8 cellular contexts compared by ENCODE assay signal in genomic region chr17:37608369-37609169, GRCh38. TPM values are rescaled to one million over a fixed set of nuclear protein-coding genes. Genes with fewer than 3 reads are reported as not detected.
DNase-seq lines count a peak whose midpoint lies in the region; ATAC-seq and TF ChIP-seq lines count a peak whose summit lies in the region.

No MANE protein-coding gene starts in this region.

- H3K27me3 Mint-ChIP-seq in activated B cell treated with CpG ODN at 0.5 μM for 24 hours: no peaks in the 10 kb centered on the region
- H3K27me3 Mint-ChIP-seq in naive thymus-derived CD8-positive, alpha-beta T cell: no peaks in the 10 kb centered on the region

- peaks cover 45% of the 10 kb centered on the region for H3K4me1 Mint-ChIP-seq in activated B cell treated with CpG ODN at 0.5 μM for 24 hours
- peaks cover 22 to 56% (median 39%) of the 10 kb centered on the region in 4 donors for H3K4me1 Mint-ChIP-seq in naive thymus-derived CD8-positive, alpha-beta T cell

- H3K36me3 Mint-ChIP-seq in activated B cell treated with CpG ODN at 0.5 μM for 24 hours (ENCODE audit: low read depth): peaks cover 29% of the 10 kb centered on the region
- H3K36me3 Mint-ChIP-seq in naive thymus-derived CD8-positive, alpha-beta T cell: peaks cover 0 to 23% (median 6%) of the 10 kb centered on the region in 3 donors

- peak; percentile 43 for DNase-seq in NK-92 treated with Interleukin-12 subunit alpha and Interleukin-12 subunit beta, amount 100 ng/mL, for 24 hours (lab: John Stamatoyannopoulos, UW)
- no peak for DNase-seq in NK-92 (lab: John Stamatoyannopoulos, UW; ENCODE audit: unreplicated experiment)
- peak; percentile 7 for DNase-seq in NCI-H2029 (lab: John Stamatoyannopoulos, UW)
- no peak for DNase-seq in activated B cell treated with CpG ODN at 0.5 μM for 24 hours
- peak; percentile 43 for DNase-seq in fibroblast of peridontal ligament (ENCODE audit: extremely low read depth)
- peak in 6 of 10 donors; percentile 7 to 30 (median 18) for DNase-seq in naive thymus-derived CD8-positive, alpha-beta T cell

- POLR2A ChIA-PET in activated B cell treated with CpG ODN at 0.5 μM for 24 hours (lab: Charles Lee): interaction anchor here (0.6 to 2.8 kb wide), 22 partner anchors 10 to 1300 kb away, joined by 3 to 16 read pairs (median 4); partner anchors contain the start of genes ACACA, DDX52, HNF1B and TADA2A
- POLR2A ChIA-PET in naive thymus-derived CD8-positive, alpha-beta T cell (lab: Charles Lee): interaction anchor here (0.5 to 2.6 kb wide), 17 partner anchors 14 to 886 kb away, joined by 3 to 17 read pairs (median 5); partner anchors contain the start of genes DDX52, DUSP14 and TADA2A

- H3K27ac Mint-ChIP-seq in activated B cell treated with CpG ODN at 0.5 μM for 24 hours: peak overlapping the region; percentile 92
- H3K27ac Mint-ChIP-seq in naive thymus-derived CD8-positive, alpha-beta T cell: peak overlapping the region; percentile 86 to 96 (median 94)

- peak overlapping the region; percentile 94 for H3K4me3 Mint-ChIP-seq in activated B cell treated with CpG ODN at 0.5 μM for 24 hours
- peak overlapping the region; percentile 76 to 98 (median 88) for H3K4me3 Mint-ChIP-seq in naive thymus-derived CD8-positive, alpha-beta T cell

- intact Hi-C loops in activated B cell treated with CpG ODN at 0.5 μM for 24 hours (cut with micrococcal nuclease): loop anchor here (1.0 to 2.0 kb wide), 4 partner anchors 34 to 250 kb away; partner anchors contain the start of genes DDX52 and DUSP14

- H3K9me3 Mint-ChIP-seq in activated B cell treated with CpG ODN at 0.5 μM for 24 hours: no peaks in the 10 kb centered on the region
- H3K9me3 Mint-ChIP-seq in naive thymus-derived CD8-positive, alpha-beta T cell: no peaks in the 10 kb centered on the region

- no peak for TF ChIP-seq CTCF in activated B cell treated with CpG ODN at 0.5 μM for 24 hours (IDR thresholded peaks at IDR 0.05)

- ATAC-seq in HG02642 (IDR thresholded peaks at IDR 0.05; ENCODE audit: poor library complexity, unreplicated experiment) (peak; percentile 27), activated B cell treated with CpG ODN at 0.5 μM for 24 hours (ENCODE audit: low read depth) (peak; percentile 32), GM18861 (IDR thresholded peaks at IDR 0.05; ENCODE audit: unreplicated experiment) (no peak)
- ATAC-seq in naive thymus-derived CD8-positive, alpha-beta T cell: peak in 1 of 2 donors; percentile 8

- CTCF ChIA-PET in activated B cell treated with CpG ODN at 0.5 μM for 24 hours (lab: Charles Lee): interaction anchor here (0.6 to 2.5 kb wide), 7 partner anchors 10 to 208 kb away, joined by 3 to 10 read pairs (median 5); no protein-coding TSS in a partner anchor

RNA-seq across cellular contexts. Expression of gene SYNRG, which starts 0.6 kb away (rescaled TPM):
- total RNA-seq in activated B cell treated with CpG ODN at 0.5 μM for 24 hours: 83.7 and 89.8 TPM in 2 replicates
- 100 to 1,000 TPM; 142 to 149 TPM for total RNA-seq in naive thymus-derived CD8-positive, alpha-beta T cell
- 10 to 100 TPM; 71.8 to 91.8 (median 87.2) TPM for polyA plus RNA-seq in naive thymus-derived CD8-positive, alpha-beta T cell

RNA-seq across cellular contexts. Expression of gene DDX52, which starts 34.7 kb away (rescaled TPM):
- 35.6 and 39.9 TPM in 2 replicates for total RNA-seq in activated B cell treated with CpG ODN at 0.5 μM for 24 hours
- total RNA-seq in naive thymus-derived CD8-positive, alpha-beta T cell: 10 to 100 TPM; 30.3 to 33.6 TPM
- 10 to 100 TPM; 12.6 to 13.1 (median 12.7) TPM for polyA plus RNA-seq in naive thymus-derived CD8-positive, alpha-beta T cell

Comparison
In these comparisons a context has a peak if more than half of its experiments do, and no peak if none do; other contexts are left out.
1. DNase-seq: peak in NK-92 treated with Interleukin-12 subunit alpha and Interleukin-12 subunit beta, amount 100 ng/mL, for 24 hours (single experiment), NCI-H2029 (single experiment), fibroblast of peridontal ligament (single experiment) and naive thymus-derived CD8-positive, alpha-beta T cell (6 of 10); none in NK-92 (single experiment) and activated B cell treated with CpG ODN at 0.5 μM for 24 hours (single experiment).